In genomic region chr12:48198985-48199384, GRCh38 we compare ENCODE assay signal across 9 cellular contexts. TPM values are rescaled to one million over a fixed set of nuclear protein-coding genes. Genes with fewer than 3 reads are reported as not detected.
DNase-seq lines count a peak whose midpoint lies in the region; ATAC-seq and TF ChIP-seq lines count a peak whose summit lies in the region.
"Had no signal": no experiment of that assay in that cellular context is flagged by ENCODE, and none has a peak within 500 bp of the region (broad histone marks: within the 10 kb centered on the region; RNA-seq: fewer than 3 reads in every experiment).

No MANE protein-coding gene starts in this region.

- H3K27me3 ChIP-seq in right atrium auricular region: no peaks in the 10 kb centered on the region
- no peaks in the 10 kb centered on the region for H3K27me3 ChIP-seq in muscle layer of colon (ENCODE audit: control insufficient read depth in 1 of 2, insufficient read depth in 2 of 2, low read length in 2 of 2)
- no peaks in the 10 kb centered on the region for H3K27me3 ChIP-seq in aorta (ENCODE audit: control insufficient read depth in 1 of 2, insufficient read depth in 2 of 2, low read length in 1 of 2)

- ATAC-seq in Right ventricle myocardium inferior (no peak), aorta (ENCODE audit: low FRiP score) (no peak), GM18517 (IDR thresholded peaks at IDR 0.05; ENCODE audit: unreplicated experiment) (no peak), GM19328 (IDR thresholded peaks at IDR 0.05; ENCODE audit: unreplicated experiment) (no peak)
- no peak for ATAC-seq in central memory CD8-positive, alpha-beta T cell (replicated peaks; ENCODE audit: extremely low read depth, poor library complexity, severe bottlenecking)

- H3K4me1 Mint-ChIP-seq in central memory CD8-positive, alpha-beta T cell: peaks cover 48% of the 10 kb centered on the region

- H3K4me3 Mint-ChIP-seq in central memory CD8-positive, alpha-beta T cell: peak overlapping the region; percentile 83

- peaks cover 12% of the 10 kb centered on the region for H3K27me3 Mint-ChIP-seq in central memory CD8-positive, alpha-beta T cell

- H3K27ac ChIP-seq in right atrium auricular region: peak overlapping the region; percentile 97 to 99
- H3K27ac ChIP-seq in muscle layer of colon (ENCODE audit: low read depth, low read length): peak overlapping the region; percentile 80
- peak overlapping the region in 1 of 2 donors; percentile 98 for H3K27ac ChIP-seq in aorta (ENCODE audit: low read depth in 1 of 2, low read length in 2 of 2)

- H3K36me3 ChIP-seq in right atrium auricular region (no peaks in the 10 kb centered on the region), muscle layer of colon (ENCODE audit: insufficient read depth, low read length) (no peaks in the 10 kb centered on the region), aorta (ENCODE audit: control insufficient read depth in 1 of 2, insufficient read depth in 2 of 2, low read length in 1 of 2) (no peaks in the 10 kb centered on the region)

- peak overlapping the region; percentile 96 for H3K9ac ChIP-seq in muscle layer of colon (ENCODE audit: low read length)

- H3K9me3 ChIP-seq in right atrium auricular region (peaks cover 0 to 3% of the 10 kb centered on the region in 2 donors), muscle layer of colon (ENCODE audit: low read length) (no peaks in the 10 kb centered on the region), aorta (ENCODE audit: control insufficient read depth, low read length) (peaks cover 2% of the 10 kb centered on the region)

- no peak for TF ChIP-seq CTCF in right atrium auricular region (IDR thresholded peaks at IDR 0.05)

- H3K36me3 Mint-ChIP-seq in central memory CD8-positive, alpha-beta T cell (ENCODE audit: insufficient read depth): peaks cover 9% of the 10 kb centered on the region

- 54 to 58% methylated on average over 10 of the region's 10 CpGs for WGBS in aorta, 2 donors

- H3K4me3 ChIP-seq in right atrium auricular region (peak overlapping the region; percentile 59 to 80), muscle layer of colon (ENCODE audit: low read depth in 1 of 2, low read length in 2 of 2) (peak overlapping the region; percentile 11 to 86), aorta (ENCODE audit: low read length in 2 of 2) (peak overlapping the region; percentile 63 to 73)

- peaks cover 23% of the 10 kb centered on the region for H3K9me3 Mint-ChIP-seq in central memory CD8-positive, alpha-beta T cell

- H3K4me1 ChIP-seq in right atrium auricular region (peaks cover 0 to 23% of the 10 kb centered on the region in 2 donors), muscle layer of colon (ENCODE audit: insufficient read depth, low read length) (peaks cover 13% of the 10 kb centered on the region), aorta (ENCODE audit: control insufficient read depth in 1 of 2, insufficient read depth in 2 of 2, low read length in 2 of 2) (peaks cover 0 to 3% of the 10 kb centered on the region in 2 donors)

- intact Hi-C loops in Right ventricle myocardium inferior (cut with DNase I) (loop anchor here (5.0 kb wide), 1 partner anchor 98 kb away; no protein-coding TSS in a partner anchor), aorta (cut with DNase I) (no loop called here)

- DNase-seq in right atrium auricular region (ENCODE audit: low spot score) (no peak), Right ventricle myocardium inferior (ENCODE audit: missing footprints) (no peak), aorta (no peak), MV-4-11 (lab: John Stamatoyannopoulos, UW) (no peak)
- DNase-seq in central memory CD8-positive, alpha-beta T cell (ENCODE audit: low spot score in 2 of 2): no peak

- peak overlapping the region; percentile 99 for H3K27ac Mint-ChIP-seq in central memory CD8-positive, alpha-beta T cell (ENCODE audit: low read depth)

RNA-seq across cellular contexts. Expression of gene OR10AD1, which starts 4.1 kb away (rescaled TPM):
- total RNA-seq in right atrium auricular region: not detected
- total RNA-seq in Right ventricle myocardium inferior: not detected
- total RNA-seq in aorta: not detected
- polyA plus RNA-seq in aorta: not detected
- total RNA-seq: T-helper 2 cell treated with Interferon-gamma antibody and Interleukin-4, amounts not matched to agents 100 ng/mL and 5 ng/mL, for 36 hours had no signal

RNA-seq across cellular contexts. Expression of gene CCDC184, which starts 15.5 kb away (rescaled TPM):
- total RNA-seq in right atrium auricular region: 1 to 10 TPM in 1 of 2 donors, under 1 TPM in 1; 0.37 to 1.4 TPM
- total RNA-seq in Right ventricle myocardium inferior: 1.0 TPM
- total RNA-seq in aorta: 1 to 10 TPM; 1.1 to 2.2 TPM
- 1 to 10 TPM in 1 of 2 donors, under 1 TPM in 1; 0.63 to 2.8 TPM for polyA plus RNA-seq in aorta
- total RNA-seq: T-helper 2 cell treated with Interferon-gamma antibody and Interleukin-4, amounts not matched to agents 100 ng/mL and 5 ng/mL, for 36 hours had no signal

RNA-seq across cellular contexts. Expression of gene ASB8, which starts 41.7 kb away (rescaled TPM):
- total RNA-seq in right atrium auricular region (10 to 100 TPM; 35.7 to 68.6 TPM), Right ventricle myocardium inferior (80.7 TPM), aorta (10 to 100 TPM; 32.8 to 34.2 TPM)
- polyA plus RNA-seq in aorta: 10 to 100 TPM; 20.7 to 25.6 TPM
